ENCODE assay signal across 1 cellular context in genomic region chr12:68331869-68332725, GRCh38.
TF ChIP-seq lines count a peak whose summit lies in the region.

Gene MDM1, minus strand, starts transcription at chr12:68332362. Its CDS starts 117 bp downstream, at chr12:68332245.

TF ChIP-seq in K562, 482 proteins besides CTCF, POLR2A, EP300 and RAD21 (continued from another document and continues in another):
- no peak for TF ChIP-seq TSHZ1 (CRISPR knock-in tag; IDR thresholded peaks at IDR 0.05)
- peak; percentile 15; the same call in 1 of the 2 replicates for TF ChIP-seq SMAD4 (CRISPR knock-in tag; conservative IDR thresholded peaks at IDR 0.05)
- no peak for TF ChIP-seq PBX2 (CRISPR knock-in tag; IDR thresholded peaks at IDR 0.05; ENCODE audit: low read depth)
- peak; percentile 81 for TF ChIP-seq PBX2 (tag; conservative IDR thresholded peaks at IDR 0.05; ENCODE audit: low read depth)
- TF ChIP-seq GMEB1 (CRISPR knock-in tag; IDR thresholded peaks at IDR 0.05): no peak
- peak; percentile 29 for TF ChIP-seq MEIS2 (IDR thresholded peaks at IDR 0.05; ENCODE audit: partially characterized antibody)
- no peak for TF ChIP-seq SPI1 (IDR thresholded peaks at IDR 0.05; ENCODE audit: borderline replicate concordance, low read depth, low read length)
- no peak for TF ChIP-seq PATZ1 (CRISPR knock-in tag; IDR thresholded peaks at IDR 0.05; ENCODE audit: borderline replicate concordance)
- TF ChIP-seq E2F8 (IDR thresholded peaks at IDR 0.05; ENCODE audit: low read depth, partially characterized antibody): peak; percentile 11
- peak; percentile 40 for TF ChIP-seq CREM (IDR thresholded peaks at IDR 0.05; ENCODE audit: low read depth)
- TF ChIP-seq PTRF (tag; IDR thresholded peaks at IDR 0.05): no peak
- no peak for TF ChIP-seq DLX4 (CRISPR knock-in tag; IDR thresholded peaks at IDR 0.05)
- TF ChIP-seq CBX5 (IDR thresholded peaks at IDR 0.05; ENCODE audit: borderline replicate concordance, low read depth): no peak
- TF ChIP-seq DIDO1 (tag; IDR thresholded peaks at IDR 0.05; ENCODE audit: low read depth): no peak
- peak; percentile 29; the same call in 1 of the 2 replicates for TF ChIP-seq CTBP1 (IDR thresholded peaks at IDR 0.05; ENCODE audit: borderline replicate concordance)
- TF ChIP-seq MLX (CRISPR knock-in tag; conservative IDR thresholded peaks at IDR 0.05): no peak
- no peak for TF ChIP-seq KLF1 (tag; IDR thresholded peaks at IDR 0.05)
- peak; percentile 13; the same call in 1 of the 2 replicates for TF ChIP-seq ZZZ3 (IDR thresholded peaks at IDR 0.05)
- TF ChIP-seq BRD4 (IDR thresholded peaks at IDR 0.05): no peak
- no peak for TF ChIP-seq GTF2B (IDR thresholded peaks at IDR 0.05; ENCODE audit: extremely low read depth, insufficient read length)
- no peak for TF ChIP-seq RHOXF2B (CRISPR knock-in tag; conservative IDR thresholded peaks at IDR 0.05)
- no peak for TF ChIP-seq ZNF449 (CRISPR knock-in tag; IDR thresholded peaks at IDR 0.05)
- no peak for TF ChIP-seq JUNB (CRISPR knock-in tag; conservative IDR thresholded peaks at IDR 0.05)
- peak; percentile 89 for TF ChIP-seq FOS (IDR thresholded peaks at IDR 0.05; ENCODE audit: extremely low read depth, insufficient read length)
- no peak for TF ChIP-seq NUFIP1 (IDR thresholded peaks at IDR 0.05; ENCODE audit: partially characterized antibody)
- no peak for TF ChIP-seq GTF2F1 (IDR thresholded peaks at IDR 0.05; ENCODE audit: low read depth, low read length)
- TF ChIP-seq SMAD2 (IDR thresholded peaks at IDR 0.05; ENCODE audit: low read depth, low read length): no peak
- TF ChIP-seq MBD2 (IDR thresholded peaks at IDR 0.05; ENCODE audit: borderline replicate concordance, low read depth): peak; percentile 90
- no peak for TF ChIP-seq FOXP1 (CRISPR knock-in tag; IDR thresholded peaks at IDR 0.05)
- TF ChIP-seq BHLHE40 (IDR thresholded peaks at IDR 0.05; ENCODE audit: low read length): no peak
- no peak for TF ChIP-seq HOMEZ (CRISPR knock-in tag; IDR thresholded peaks at IDR 0.05)
- TF ChIP-seq ZNF584 (CRISPR knock-in tag; IDR thresholded peaks at IDR 0.05; ENCODE audit: low read depth): no peak
- TF ChIP-seq TSC22D4 (tag; IDR thresholded peaks at IDR 0.05): no peak
- TF ChIP-seq PHB2 (IDR thresholded peaks at IDR 0.05; ENCODE audit: low read depth): no peak
- peak; percentile 23; the same call in 1 of the 2 replicates for TF ChIP-seq CREB1 (IDR thresholded peaks at IDR 0.05)
- peak; percentile 67 for TF ChIP-seq CREB1 (CRISPR knock-in tag; IDR thresholded peaks at IDR 0.05)
- peak; percentile 43; the same call in 1 of the 2 replicates for TF ChIP-seq ZBTB7A (IDR thresholded peaks at IDR 0.05; ENCODE audit: borderline replicate concordance, control insufficient read depth, low read depth, low read length)
- no peak for TF ChIP-seq MCM7 (IDR thresholded peaks at IDR 0.05)
- TF ChIP-seq CLOCK (CRISPR knock-in tag; IDR thresholded peaks at IDR 0.05; ENCODE audit: borderline replicate concordance): no peak
- TF ChIP-seq KDM2B (CRISPR knock-in tag; IDR thresholded peaks at IDR 0.05): peak; percentile 12; the same call in 1 of the 2 replicates
- TF ChIP-seq ZNF77 (CRISPR knock-in tag; IDR thresholded peaks at IDR 0.05): no peak
